14 cellular contexts compared by ENCODE assay signal in genomic region chr16:83561876-83562275, GRCh38.
DNase-seq lines count a peak whose midpoint lies in the region; ATAC-seq and TF ChIP-seq lines count a peak whose summit lies in the region.
"Had no signal": no experiment of that assay in that cellular context is flagged by ENCODE, and none has a peak within 500 bp of the region (broad histone marks: within the 10 kb centered on the region; RNA-seq: fewer than 3 reads in every experiment).

No MANE protein-coding gene starts in this region.

- H3K56ac ChIP-seq in IMR-90 (ENCODE audit: extremely low read depth, insufficient read depth, low read length), result no peak overlapping the region

- H3K4me1 ChIP-seq in IMR-90 (ENCODE audit: control insufficient read depth, insufficient read depth, low read length), result no peaks in the 10 kb centered on the region
- no peaks in the 10 kb centered on the region for H3K4me1 ChIP-seq in hepatocyte (ENCODE audit: insufficient read depth)
- H3K4me1 ChIP-seq: right atrium auricular region had no signal

- no peaks in the 10 kb centered on the region for H3K9me3 ChIP-seq in IMR-90 (ENCODE audit: control insufficient read depth, insufficient read depth, low read length)
- no peaks in the 10 kb centered on the region for H3K9me3 ChIP-seq in hepatocyte (ENCODE audit: low read depth)
- H3K9me3 ChIP-seq: right atrium auricular region had no signal

- H2AFZ ChIP-seq in IMR-90 (replicated peaks; ENCODE audit: low read length, poor library complexity), result no peak overlapping the region
- H2AFZ ChIP-seq in hepatocyte, result no peak overlapping the region

- H3K79me2 ChIP-seq in hepatocyte, result no peaks in the 10 kb centered on the region

- WGBS in IMR-90 (ENCODE audit: extremely low coverage in 2 of 2, insufficient read length in 1 of 2), 2 experiments, result 100% methylated on average over 1 of the region's 2 CpGs; no CpG with 5 or more reads in 1 of the 2 experiments
- 76% methylated on average over 2 of the region's 2 CpGs for WGBS in hepatocyte (ENCODE audit: low lambda C conversion rate, missing lambda C conversion rate)

- no peak overlapping the region for H4K5ac ChIP-seq in IMR-90 (ENCODE audit: low read depth, low read length)

- H2AK5ac ChIP-seq in IMR-90 (ENCODE audit: low read depth, low read length), result no peak overlapping the region

- POLR2A ChIA-PET in IMR-90 (lab: Charles Lee; ENCODE audit: unreplicated experiment), result no interaction called here

- H4K20me1 ChIP-seq in IMR-90 (ENCODE audit: insufficient read depth, low read length) (no peaks in the 10 kb centered on the region), hepatocyte (ENCODE audit: insufficient read depth, poor library complexity, severe bottlenecking) (no peaks in the 10 kb centered on the region)

- peaks cover 6% of the 10 kb centered on the region for H3K9me3 Mint-ChIP-seq in Calu3 (ENCODE audit: low read depth, unreplicated experiment)

- H3K9me2 ChIP-seq in hepatocyte (replicated peaks; ENCODE audit: insufficient read depth), result no peaks in the 10 kb centered on the region

- ATAC-seq in IMR-90 (ENCODE audit: low read depth), result peak; percentile 56; the same call in 1 of the 2 replicates
- ATAC-seq in HG03520 (IDR thresholded peaks at IDR 0.05; ENCODE audit: unreplicated experiment), result no peak
- ATAC-seq: stimulated activated naive B cell treated with anti-CD40 and anti-IgM and Interleukin-4, amounts not matched to agents 10 μg/mL and 1 μg/mL and 100 μg/mL, for 72 hours; T-cell had no signal

- H3K4me1 Mint-ChIP-seq in Calu3 (ENCODE audit: low read depth, unreplicated experiment), result no peaks in the 10 kb centered on the region
- H3K4me1 Mint-ChIP-seq: naive B cell; stimulated activated naive B cell treated with anti-CD40 and anti-IgM and Interleukin-4, amounts not matched to agents 10 μg/mL and 1 μg/mL and 100 μg/mL, for 72 hours; T-cell had no signal

- BruUV-seq in IMR-90 (replicated peaks; lab: Mats Ljungman, UMichigan), result no TSS peak
- BruUV-seq in Calu3 (replicated peaks; lab: Mats Ljungman, UMichigan), result no TSS peak

- H3K27me3 ChIP-seq in IMR-90 (ENCODE audit: control insufficient read depth, insufficient read depth, low read length) (no peaks in the 10 kb centered on the region), hepatocyte (peaks cover 4% of the 10 kb centered on the region)
- H3K27me3 ChIP-seq: right atrium auricular region had no signal

- H3K79me1 ChIP-seq in IMR-90 (ENCODE audit: low read depth in 1 of 2, low read length in 2 of 2), result no peaks in the 10 kb centered on the region

- H2BK15ac ChIP-seq in IMR-90 (ENCODE audit: low read depth, low read length), result no peak overlapping the region

- no peak overlapping the region for H3K23ac ChIP-seq in IMR-90 (ENCODE audit: low read depth, low read length)

- no peak overlapping the region for H3K4ac ChIP-seq in IMR-90 (ENCODE audit: low read depth, low read length)

- TF ChIP-seq CTCF in IMR-90 (conservative IDR thresholded peaks at IDR 0.05; ENCODE audit: low read depth, low read length), result no peak
- TF ChIP-seq CTCF in astrocyte of the cerebellum (IDR thresholded peaks at IDR 0.05; ENCODE audit: low read depth, low read length, missing control alignments), result no peak
- no peak for TF ChIP-seq CTCF in hepatocyte (IDR thresholded peaks at IDR 0.05; ENCODE audit: poor library complexity)
- no peak for TF ChIP-seq CTCF in Calu3 (IDR thresholded peaks at IDR 0.05; ENCODE audit: unreplicated experiment)

- no peak overlapping the region for H3K4me3 ChIP-seq in IMR-90 (ENCODE audit: insufficient read depth, low read depth, low read length)
- no peak overlapping the region for H3K4me3 ChIP-seq in astrocyte of the cerebellum (ENCODE audit: low read depth, low read length)
- no peak overlapping the region for H3K4me3 ChIP-seq in hepatocyte
- H3K4me3 ChIP-seq: right atrium auricular region had no signal

- H3K36me3 Mint-ChIP-seq in Calu3 (ENCODE audit: insufficient read depth, unreplicated experiment), result no peaks in the 10 kb centered on the region
- H3K36me3 Mint-ChIP-seq: naive B cell, T-cell had no signal

- H2BK5ac ChIP-seq in IMR-90 (ENCODE audit: low read depth, low read length, poor library complexity, severe bottlenecking), result no peak overlapping the region

- no peak for TF ChIP-seq POLR2A in IMR-90 (IDR thresholded peaks at IDR 0.05; ENCODE audit: low read depth, low read length)

- H3K14ac ChIP-seq in IMR-90 (replicated peaks; ENCODE audit: low read depth, low read length), result no peak overlapping the region

- no peak overlapping the region for H3K9ac ChIP-seq in IMR-90 (ENCODE audit: low read depth, low read length)

- H4K8ac ChIP-seq in IMR-90 (ENCODE audit: low read depth in 2 of 2, low read length in 2 of 2), result no peak overlapping the region

- no peak overlapping the region for H3K4me3 Mint-ChIP-seq in Calu3 (ENCODE audit: low read depth, unreplicated experiment)
- H3K4me3 Mint-ChIP-seq: activated T-cell treated with anti-CD3 and anti-CD28 coated beads, Interleukin-2, amount 50 U/mL, for 24 hours; naive B cell; stimulated activated naive B cell treated with anti-CD40 and anti-IgM and Interleukin-4, amounts not matched to agents 10 μg/mL and 1 μg/mL and 100 μg/mL, for 72 hours; T-cell had no signal

- H2BK120ac ChIP-seq in IMR-90 (ENCODE audit: low read depth, low read length), result no peak overlapping the region

- dilution Hi-C loops in IMR-90 (cut with HindIII; ENCODE audit: low sequenced_read_pairs, unreplicated experiment), result no loop called here

- no peak overlapping the region for H3K27ac ChIP-seq in IMR-90 (ENCODE audit: insufficient read depth, low read length)
- no peak overlapping the region for H3K27ac ChIP-seq in hepatocyte
- H3K27ac ChIP-seq: right atrium auricular region had no signal

- H2AK9ac ChIP-seq in IMR-90 (replicated peaks; ENCODE audit: low read depth, low read length, poor library complexity), result no peak overlapping the region

- no peaks in the 10 kb centered on the region; the same call in 1 of the 2 replicates for H3K9me1 ChIP-seq in IMR-90 (ENCODE audit: insufficient read depth, low read length)

- CTCF ChIA-PET in IMR-90 (lab: Yijun Ruan, JAX), result no interaction called here
- CTCF ChIA-PET in Calu3 (lab: Charles Lee), result no interaction called here

- H3K4me2 ChIP-seq in IMR-90 (ENCODE audit: low read depth, low read length) (no peak overlapping the region), hepatocyte (no peak overlapping the region)

- no peak for TF ChIP-seq RAD21 in IMR-90 (IDR thresholded peaks at IDR 0.05; ENCODE audit: low read length)

- no peaks in the 10 kb centered on the region for H3K36me3 ChIP-seq in IMR-90 (ENCODE audit: control insufficient read depth, insufficient read depth, low read length)
- H3K36me3 ChIP-seq in hepatocyte (replicated peaks; ENCODE audit: insufficient read depth, low read depth), result no peaks in the 10 kb centered on the region
- H3K36me3 ChIP-seq: right atrium auricular region had no signal

- H2BK20ac ChIP-seq in IMR-90 (ENCODE audit: low read depth, low read length), result no peak overlapping the region

- no peak overlapping the region for H3K18ac ChIP-seq in IMR-90 (ENCODE audit: low read depth, low read length)

- H3K27me3 Mint-ChIP-seq in Calu3 (ENCODE audit: unreplicated experiment), result peaks cover 8% of the 10 kb centered on the region
- H3K27me3 Mint-ChIP-seq: activated T-cell treated with anti-CD3 and anti-CD28 coated beads, Interleukin-2, amount 50 U/mL, for 24 hours had no signal

- H4K91ac ChIP-seq in IMR-90 (ENCODE audit: insufficient read depth, low read depth, low read length), result no peak overlapping the region

- H3K27ac Mint-ChIP-seq in Calu3 (ENCODE audit: unreplicated experiment), result no peak overlapping the region
- H3K27ac Mint-ChIP-seq: activated T-cell treated with anti-CD3 and anti-CD28 coated beads, Interleukin-2, amount 50 U/mL, for 24 hours; stimulated activated naive B cell treated with anti-CD40 and anti-IgM and Interleukin-4, amounts not matched to agents 10 μg/mL and 1 μg/mL and 100 μg/mL, for 72 hours; T-cell had no signal

- intact Hi-C loops in IMR-90 (cut with micrococcal nuclease) (no loop called here), Calu3 (cut with micrococcal nuclease; ENCODE audit: unreplicated experiment) (no loop called here)

- in situ Hi-C loops in ACHN (cut with HindIII; ENCODE audit: low pct_ligation_motif_present, low pct_unique_long_range_greater_than_20kb, low sequenced_read_pairs), result no loop called here
- in situ Hi-C loops in IMR-90 (cut with MboI; ENCODE audit: low sequenced_read_pairs), result no loop called here
- in situ Hi-C loops in astrocyte of the cerebellum (cut with HindIII; ENCODE audit: low sequenced_read_pairs), result no loop called here

- peak; percentile 55 for DNase-seq in ACHN
- DNase-seq in IMR-90, result peak; percentile 40
- DNase-seq in astrocyte of the cerebellum (ENCODE audit: low read depth), result peak; percentile 27
- DNase-seq in hepatocyte (ENCODE audit: low spot score), result peak; percentile 25
- DNase-seq in T1000 (lab: John Stamatoyannopoulos, UW), result no peak
- DNase-seq in COLO829 (ENCODE audit: low spot score), result no peak
- no peak for DNase-seq in Calu3
- DNase-seq: activated T-cell treated with anti-CD3 and anti-CD28 coated beads, Interleukin-2, amount 50 U/mL, for 24 hours; amygdala; naive B cell; stimulated activated naive B cell treated with anti-CD40 and anti-IgM and Interleukin-4, amounts not matched to agents 10 μg/mL and 1 μg/mL and 100 μg/mL, for 72 hours; T-cell had no signal

TF ChIP-seq in IMR-90, 13 proteins besides CTCF, POLR2A, EP300 and RAD21 (continues in another document):
- TF ChIP-seq RFX5 (IDR thresholded peaks at IDR 0.05; ENCODE audit: low read depth, low read length) (no peak), FOS (IDR thresholded peaks at IDR 0.05; ENCODE audit: low read depth, low read length) (no peak), MAZ (IDR thresholded peaks at IDR 0.05; ENCODE audit: borderline replicate concordance, low read depth, low read length) (no peak), MXI1 (IDR thresholded peaks at IDR 0.05; ENCODE audit: borderline replicate concordance, low read depth, low read length) (no peak), CEBPB (IDR thresholded peaks at IDR 0.05; ENCODE audit: low read depth, low read length) (no peak), RCOR1 (IDR thresholded peaks at IDR 0.05; ENCODE audit: insufficient replicate concordance, low read length) (no peak), USF2 (IDR thresholded peaks at IDR 0.05; ENCODE audit: low read depth, low read length) (no peak), SMC3 (IDR thresholded peaks at IDR 0.05; ENCODE audit: low read depth, low read length) (no peak), BHLHE40 (IDR thresholded peaks at IDR 0.05; ENCODE audit: low read depth, low read length) (no peak), NFE2L2 (IDR thresholded peaks at IDR 0.05; ENCODE audit: low read depth, low read length) (no peak)

Comparison
In these comparisons a context has a peak if more than half of its experiments do, and no peak if none do; other contexts are left out.
1. DNase-seq: peak in ACHN (single experiment), IMR-90 (single experiment), astrocyte of the cerebellum (single experiment) and hepatocyte (single experiment); none in T1000 (single experiment), COLO829 (single experiment) and Calu3 (single experiment).